8 cellular contexts compared by ENCODE assay signal in the genomic region with DNA sequence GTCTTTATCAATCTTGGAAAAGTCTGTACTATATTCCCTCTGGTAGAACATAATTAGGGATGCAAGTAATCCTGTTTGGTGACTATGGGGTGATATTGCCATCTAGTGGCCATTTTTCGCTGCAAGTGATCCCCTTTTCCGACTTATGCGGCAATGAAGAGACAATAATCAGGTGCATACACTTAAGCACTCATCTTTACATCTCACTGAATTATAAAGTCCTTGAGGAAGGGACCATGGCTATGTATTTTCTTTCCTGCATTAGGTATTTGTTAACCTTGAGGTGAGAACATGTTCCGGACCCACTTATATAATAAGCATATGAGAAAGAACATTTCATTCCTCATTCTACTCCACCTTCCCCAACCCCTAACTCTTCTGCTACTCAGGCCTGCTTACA. TPM values are rescaled to one million over a fixed set of nuclear protein-coding genes. Genes with fewer than 3 reads are reported as not detected.
DNase-seq lines count a peak whose midpoint lies in the region; ATAC-seq and TF ChIP-seq lines count a peak whose summit lies in the region.

No MANE protein-coding gene starts in this region.

- peaks cover 0 to 7% (median 0%) of the 10 kb centered on the region in 3 donors for H3K9me3 ChIP-seq in adrenal gland (replicated peaks in 1 of 3)

- no peak for TF ChIP-seq POLR2A in adrenal gland (IDR thresholded peaks at IDR 0.05)

- no peaks in the 10 kb centered on the region; the same call in 1 of the 2 replicates for H3K79me2 ChIP-seq in KMS-11 (ENCODE audit: insufficient read depth, low read depth)

- H3K9ac ChIP-seq in KMS-11: no peak overlapping the region

- H4K20me1 ChIP-seq in KMS-11 (ENCODE audit: insufficient read depth): 0 out of 2 replicates have a peak, but pooled peaks cover 3% of the 10 kb centered on the region

- peak; percentile 57 to 67 for ATAC-seq in left cardiac atrium

- H3K4me1 ChIP-seq in KMS-11 (ENCODE audit: low read depth, poor library complexity, severe bottlenecking) (peaks cover 18% of the 10 kb centered on the region), adrenal gland (replicated peaks in 1 of 2) (peaks cover 0 to 7% of the 10 kb centered on the region in 2 donors)

- no peaks in the 10 kb centered on the region for H3K27me3 ChIP-seq in GM06990 (replicated peaks; ENCODE audit: control insufficient read depth, insufficient read depth, low read length)
- no peaks in the 10 kb centered on the region for H3K27me3 ChIP-seq in KMS-11 (ENCODE audit: insufficient read depth, low read depth)
- no peaks in the 10 kb centered on the region for H3K27me3 ChIP-seq in adrenal gland

- H2AFZ ChIP-seq in KMS-11 (ENCODE audit: low read depth): no peak overlapping the region

- H3K4me3 ChIP-seq in GM06990 (replicated peaks; ENCODE audit: low read depth, low read length) (no peak overlapping the region), KMS-11 (IDR thresholded peaks at IDR 0.05; ENCODE audit: insufficient read depth, low read depth, low read length) (no peak overlapping the region), adrenal gland (no peak overlapping the region)

- TF ChIP-seq CTCF in 22Rv1 (IDR thresholded peaks at IDR 0.05): peak; percentile 85
- TF ChIP-seq CTCF in GM06990 (IDR thresholded peaks at IDR 0.05; ENCODE audit: insufficient read depth, low read length, poor library complexity, severe bottlenecking): peak; percentile 83
- peak; percentile 95 for TF ChIP-seq CTCF in KMS-11 (conservative IDR thresholded peaks at IDR 0.05; ENCODE audit: low read depth, low read length)
- TF ChIP-seq CTCF in adrenal gland (IDR thresholded peaks at IDR 0.05): peak; percentile 73 to 92 (median 85)

- H3K27ac ChIP-seq in 22Rv1 (no peak overlapping the region), KMS-11 (no peak overlapping the region), adrenal gland (no peak overlapping the region)

- no peak for DNase-seq in GM06990 (ENCODE audit: extremely low read depth, insufficient read length)
- peak; percentile 77 for DNase-seq in OCI-M1 (lab: John Stamatoyannopoulos, UW)
- peak; percentile 51 to 86 (median 70) for DNase-seq in adrenal gland
- no peak for DNase-seq in left cardiac atrium
- peak; percentile 81 for DNase-seq in renal cortical epithelial cell (ENCODE audit: low read depth)
- no peak for DNase-seq in mesenteric fat pad (ENCODE audit: low spot score)

- H3K4me2 ChIP-seq in KMS-11: no peak overlapping the region

- H3K36me3 ChIP-seq in GM06990 (ENCODE audit: control insufficient read depth, insufficient read depth, low read length) (peaks cover 11% of the 10 kb centered on the region), KMS-11 (ENCODE audit: insufficient read depth) (no peaks in the 10 kb centered on the region), adrenal gland (replicated peaks in 1 of 2) (peaks cover 0 to 22% of the 10 kb centered on the region in 2 donors)

- 17 to 25% (median 21%) methylated on average over 4 of the region's 4 CpGs for WGBS in adrenal gland, 4 donors

- intact Hi-C loops in adrenal gland (cut with DNase I) (loop anchor here in 1 of 2 donors (5.0 to 10.0 kb wide), 2 partner anchors 295 to 407 kb away; no protein-coding TSS in a partner anchor), left cardiac atrium (cut with DNase I) (loop anchor here in 1 of 2 donors (2.0 to 5.0 kb wide), 2 partner anchors 293 to 410 kb away; no protein-coding TSS in a partner anchor)

RNA-seq across cellular contexts. Expression of a gene that starts 19.6 kb away (rescaled TPM):
- total RNA-seq in adrenal gland: not detected
- under 1 TPM in 2 of 3 donors, not detected in 1; 0.03 to 0.18 TPM for polyA plus RNA-seq in adrenal gland
- total RNA-seq in left cardiac atrium: under 1 TPM; 0.15 to 0.16 TPM
- 0.17 and 1.2 TPM in 2 replicates for total RNA-seq in renal cortical epithelial cell
- total RNA-seq in mesenteric fat pad: not detected

RNA-seq across cellular contexts. Expression of a gene that starts 21.0 kb away (rescaled TPM):
- total RNA-seq in adrenal gland: 10 to 100 TPM in 7 of 8 donors, 1 to 10 TPM in 1; 4.2 to 28.5 (median 21.5) TPM
- 10 to 100 TPM; 18.5 to 35.2 (median 21.5) TPM for polyA plus RNA-seq in adrenal gland
- total RNA-seq in left cardiac atrium: 10 to 100 TPM; 20.9 to 22.5 TPM
- total RNA-seq in renal cortical epithelial cell: 17.9 and 38.7 TPM in 2 replicates
- total RNA-seq in mesenteric fat pad: 30.6 TPM

Comparison
In these comparisons a context has a peak if more than half of its experiments do, and no peak if none do; other contexts are left out.
1. DNase-seq: peak in OCI-M1 (single experiment), adrenal gland (7 of 7) and renal cortical epithelial cell (single experiment); none in GM06990 (single experiment), left cardiac atrium (single experiment) and mesenteric fat pad (single experiment).
2. Peak in every context shown above with its lines, with median percentiles within 50 percentile points of each other: CTCF ChIP-seq.